In genomic region chr20:33915726-33916331, GRCh38 we compare ENCODE assay signal across 1 cellular context.
TF ChIP-seq lines count a peak whose summit lies in the region.

No MANE protein-coding gene starts in this region.

TF ChIP-seq in HCT116, 20 proteins besides CTCF, POLR2A, EP300 and RAD21 (continued from another document):
- TF ChIP-seq REST (IDR thresholded peaks at IDR 0.05; ENCODE audit: low read depth): no peak
- no peak for TF ChIP-seq ZNF274 (IDR thresholded peaks at IDR 0.05; ENCODE audit: low read depth, low read length)
- no peak for TF ChIP-seq YY1 (IDR thresholded peaks at IDR 0.05; ENCODE audit: extremely low read depth, insufficient replicate concordance, low read depth, low read length)
- no peak for TF ChIP-seq FOSL1 (IDR thresholded peaks at IDR 0.05; ENCODE audit: low read depth)
- no peak for TF ChIP-seq JUND (IDR thresholded peaks at IDR 0.05)
- TF ChIP-seq ATF3 (IDR thresholded peaks at IDR 0.05): no peak
- peak; percentile 61; the same call in 1 of the 2 replicates for TF ChIP-seq MAX (IDR thresholded peaks at IDR 0.05)
- no peak for TF ChIP-seq POLR2AphosphoS5 (IDR thresholded peaks at IDR 0.05; ENCODE audit: low read depth, low read length)
- no peak for TF ChIP-seq TCF7L2 (IDR thresholded peaks at IDR 0.05; ENCODE audit: borderline replicate concordance, extremely low read depth, insufficient read depth, insufficient read length)
- no peak for TF ChIP-seq ZFX (IDR thresholded peaks at IDR 0.05)
- TF ChIP-seq SP1 (IDR thresholded peaks at IDR 0.05; ENCODE audit: low read depth): no peak
